ENCODE assay signal across 10 cellular contexts in genomic region chr2:55033076-55033742, GRCh38. TPM values are rescaled to one million over a fixed set of nuclear protein-coding genes. Genes with fewer than 3 reads are reported as not detected.
DNase-seq lines count a peak whose midpoint lies in the region; ATAC-seq, FAIRE-seq and TF ChIP-seq lines count a peak whose summit lies in the region.
"Had no signal": no experiment of that assay in that cellular context is flagged by ENCODE, and none has a peak within 500 bp of the region (broad histone marks: within the 10 kb centered on the region; RNA-seq: fewer than 3 reads in every experiment).

No MANE protein-coding gene starts in this region.

- no peak overlapping the region for H2BK5ac ChIP-seq in H1 (ENCODE audit: low read depth, low read length)

- TF ChIP-seq CTCF in H1 (IDR thresholded peaks at IDR 0.05; ENCODE audit: control extremely low read depth in 1 of 3, insufficient read depth in 1 of 3, low read depth in 1 of 3, low read length in 3 of 3) = no peak
- TF ChIP-seq CTCF in kidney (IDR thresholded peaks at IDR 0.05; ENCODE audit: borderline replicate concordance, extremely low read depth, insufficient read depth) = no peak
- no peak for TF ChIP-seq CTCF in A673 (conservative IDR thresholded peaks at IDR 0.05; ENCODE audit: low read depth, low read length)

- DNase-seq in H1 (ENCODE audit: low read depth in 1 of 2, low spot score in 2 of 2) = no peak
- DNase-seq in SK-N-DZ (ENCODE audit: low spot score) = no peak
- no peak for DNase-seq in kidney
- no peak for DNase-seq in A673 (ENCODE audit: low spot score)
- DNase-seq in mucosa of gallbladder (ENCODE audit: low spot score) = no peak
- DNase-seq: mesenchymal stem cell had no signal

- H4K20me1 ChIP-seq in H1 (replicated peaks in 1 of 2; ENCODE audit: control insufficient read depth in 1 of 2, insufficient read depth in 2 of 2, low read length in 2 of 2) = peaks cover 14 to 23% of the 10 kb centered on the region in 2 experiments

- no peak overlapping the region for H2AFZ ChIP-seq in H1 (ENCODE audit: low read length)

- H3K36me3 ChIP-seq in H1 (ENCODE audit: control insufficient read depth in 2 of 4, insufficient read depth in 4 of 4, low read length in 3 of 4) (no peaks in the 10 kb centered on the region; a peak in 1 of 8 replicates), kidney (ENCODE audit: control insufficient read depth in 1 of 2, insufficient read depth in 2 of 2, low read length in 2 of 2) (no peaks in the 10 kb centered on the region), A673 (ENCODE audit: insufficient read depth, low read length, poor library complexity, severe bottlenecking) (no peaks in the 10 kb centered on the region)

- CTCF ChIA-PET in H1 (lab: Charles Lee; ENCODE audit: partially characterized antibody) (interaction anchor here (1.0 kb wide), 1 partner anchor 15 kb away, joined by 3 read pairs; no protein-coding TSS in a partner anchor), A673 (lab: Charles Lee) (no interaction called here)

- no peaks in the 10 kb centered on the region for H3K27me3 ChIP-seq in H1 (replicated peaks in 1 of 4; ENCODE audit: control insufficient read depth in 3 of 4, extremely low read depth in 1 of 4, insufficient read depth in 3 of 4, low read length in 3 of 4)
- no peaks in the 10 kb centered on the region for H3K27me3 ChIP-seq in A673 (replicated peaks; ENCODE audit: insufficient read depth, low read depth, low read length, poor library complexity)

- intact Hi-C loops in kidney (cut with DNase I) = no loop called here
- intact Hi-C loops in A673 (cut with micrococcal nuclease; ENCODE audit: unreplicated experiment) = no loop called here

- peak overlapping the region in 1 of 4 experiments; percentile 53; a peak in 1 of 7 replicates for H3K9ac ChIP-seq in H1 (replicated peaks in 1 of 4; ENCODE audit: extremely low read depth in 1 of 4, low read depth in 3 of 4, low read length in 3 of 4)
- no peak overlapping the region for H3K9ac ChIP-seq in kidney (ENCODE audit: low read length in 2 of 2)

- no peaks in the 10 kb centered on the region for H3K79me1 ChIP-seq in H1 (ENCODE audit: low read depth, low read length)

- H3K9me3 ChIP-seq in H1 (ENCODE audit: insufficient read depth in 2 of 2, low read depth in 1 of 2, low read length in 1 of 2) = no peaks in the 10 kb centered on the region
- peaks cover 0 to 1% of the 10 kb centered on the region in 2 donors for H3K9me3 ChIP-seq in kidney (ENCODE audit: control insufficient read depth in 1 of 2, low read length in 2 of 2)
- H3K9me3 ChIP-seq in A673 (ENCODE audit: low read depth, low read length, poor library complexity, severe bottlenecking) = peaks cover 24% of the 10 kb centered on the region

- TF ChIP-seq POLR2A in H1 (IDR thresholded peaks at IDR 0.05; ENCODE audit: control extremely low read depth in 1 of 2, low read depth in 2 of 2, low read length in 2 of 2) = no peak

- no peak overlapping the region for H4K5ac ChIP-seq in H1 (ENCODE audit: insufficient read length, low read depth, low read length)

- no peak for TF ChIP-seq RAD21 in H1 (IDR thresholded peaks at IDR 0.05 in 1 of 2, conservative IDR thresholded peaks at IDR 0.05 in 1 of 2; ENCODE audit: low read depth in 2 of 2, low read length in 2 of 2)

- peaks cover 45 to 100% of the 10 kb centered on the region in 2 experiments for H3K79me2 ChIP-seq in H1 (ENCODE audit: control insufficient read depth in 1 of 2, insufficient read depth in 2 of 2, low read length in 2 of 2)

- no peak overlapping the region for H2BK12ac ChIP-seq in H1 (ENCODE audit: low read depth, low read length)

- H3K14ac ChIP-seq in H1 (ENCODE audit: insufficient read length) = no peak overlapping the region

- POLR2A ChIA-PET in H1 (lab: Charles Lee; ENCODE audit: partially characterized antibody) (interaction anchor here (0.7 to 0.8 kb wide), 3 partner anchors 8 to 22 kb away, joined by 3 to 6 read pairs (median 3); no protein-coding TSS in a partner anchor), A673 (lab: Charles Lee; ENCODE audit: low non-redundant PET) (interaction anchor here (0.6 kb wide), 1 partner anchor 173 kb away, joined by 4 read pairs; no protein-coding TSS in a partner anchor)

- no peak overlapping the region for H4K91ac ChIP-seq in H1 (replicated peaks; ENCODE audit: insufficient read length, low read length)

- BruUV-seq in A673 (replicated peaks; lab: Mats Ljungman, UMichigan) = no TSS peak

- H2BK20ac ChIP-seq in H1 (ENCODE audit: low read length) = no peak overlapping the region

- peaks cover 0 to 11% (median 6%) of the 10 kb centered on the region in 4 experiments; a peak in 6 of 7 replicates for H3K4me1 ChIP-seq in H1 (replicated peaks in 1 of 4; ENCODE audit: control insufficient read depth in 3 of 4, insufficient read depth in 4 of 4, low read length in 3 of 4)
- H3K4me1 ChIP-seq in kidney (ENCODE audit: control insufficient read depth in 1 of 2, insufficient read depth in 1 of 2, low read depth in 1 of 2, low read length in 2 of 2) = peaks cover 2 to 12% of the 10 kb centered on the region in 2 donors
- peaks cover 4% of the 10 kb centered on the region for H3K4me1 ChIP-seq in A673 (ENCODE audit: insufficient read depth, low read length, poor library complexity, severe bottlenecking)

- H3K27ac ChIP-seq in H1 (ENCODE audit: low read depth, low read length) (0 out of 2 replicates have a peak overlapping the region, but pooled peaks have one; percentile 33), kidney (ENCODE audit: low read depth in 2 of 2, low read length in 2 of 2) (no peak overlapping the region), A673 (ENCODE audit: low read depth, low read length, poor library complexity, severe bottlenecking) (no peak overlapping the region)
- H3K27ac ChIP-seq: coronary artery had no signal

- H4K8ac ChIP-seq in H1 (ENCODE audit: extremely low read depth, insufficient read depth, low read length) = no peak overlapping the region

- no peak overlapping the region for H2AK5ac ChIP-seq in H1 (ENCODE audit: low read depth, low read length)

- ATAC-seq in GM18519 (IDR thresholded peaks at IDR 0.05; ENCODE audit: low FRiP score, unreplicated experiment) (peak; percentile 67), GM21528 (IDR thresholded peaks at IDR 0.05; ENCODE audit: low FRiP score, unreplicated experiment) (peak; percentile 94), HG03460 (IDR thresholded peaks at IDR 0.05; ENCODE audit: unreplicated experiment) (peak; percentile 99)

- H3K56ac ChIP-seq in H1 (replicated peaks; ENCODE audit: insufficient read length, low read depth, low read length) = no peak overlapping the region

- H3K23me2 ChIP-seq in H1 (ENCODE audit: low read depth, low read length) = no peaks in the 10 kb centered on the region

- FAIRE-seq in H1 (lab: Jason Lieb, UNC) = no peak
- no peak for FAIRE-seq in kidney (lab: Jason Lieb, UNC)

- H3K4me3 ChIP-seq in H1 (ENCODE audit: extremely low read depth in 1 of 4, insufficient read depth in 2 of 4, low read depth in 3 of 4, low read length in 4 of 4) (no peak overlapping the region), kidney (ENCODE audit: low read length in 2 of 2) (peak overlapping the region in 1 of 2 donors; percentile 16), A673 (ENCODE audit: low read depth, low read length, poor library complexity, severe bottlenecking) (no peak overlapping the region)
- H3K4me3 ChIP-seq: coronary artery had no signal

- H3K18ac ChIP-seq in H1 (ENCODE audit: extremely low read depth, low read length) = no peak overlapping the region

- H3K4ac ChIP-seq in H1 (replicated peaks; ENCODE audit: insufficient read length, low read depth, low read length) = no peak overlapping the region

- no peak overlapping the region for H3K23ac ChIP-seq in H1 (ENCODE audit: insufficient read length)

- no peak overlapping the region for H3K4me2 ChIP-seq in H1 (ENCODE audit: insufficient read depth in 1 of 2, low read depth in 2 of 2, low read length in 2 of 2)

- TF ChIP-seq EP300 in H1 (IDR thresholded peaks at IDR 0.05; ENCODE audit: borderline replicate concordance in 1 of 2, low read depth in 2 of 2, low read length in 2 of 2) = no peak

- H2BK120ac ChIP-seq in H1 (replicated peaks; ENCODE audit: low read depth, low read length) = no peak overlapping the region

- H2BK15ac ChIP-seq in H1 (ENCODE audit: low read length) = no peak overlapping the region

- 91% methylated on average over 5 of the region's 5 CpGs; no CpG with 5 or more reads in 1 of the 2 experiments for WGBS in H1 (ENCODE audit: extremely low coverage in 1 of 2, insufficient coverage in 1 of 2, insufficient read length in 1 of 2, insufficient replicate concordance in 2 of 2, low coverage in 1 of 2, low lambda C conversion rate in 2 of 2, missing lambda C conversion rate in 1 of 2), 2 experiments

TF ChIP-seq in H1, 55 proteins besides CTCF, POLR2A, EP300 and RAD21:
- TF ChIP-seq CBX8 (IDR thresholded peaks at IDR 0.05; ENCODE audit: borderline replicate concordance, low read depth, low read length) (no peak), MAFK (IDR thresholded peaks at IDR 0.05; ENCODE audit: low read depth, low read length) (no peak), POLR2AphosphoS5 (IDR thresholded peaks at IDR 0.05; ENCODE audit: low read depth, low read length) (0 out of 2 replicates have a peak, but pooled peaks have one; percentile 31)

RNA-seq across cellular contexts. Expression of gene RTN4, which starts 17.0 kb away (rescaled TPM):
- total RNA-seq in H1 (2021; fragmentation: NEBNext Ultra II Directional; extraction: Animal tissue kit (Norgen Biotek cat#: 25700)) = 240 and 242 TPM in 2 replicates
- polyA plus RNA-seq in H1 (2011; rRNA removed) = 113 and 179 TPM in 2 replicates
- 181 TPM for polyA plus RNA-seq in H1 (2011; cell fraction: cytosol; rRNA removed)
- 68.6 TPM for polyA plus RNA-seq in H1 (2011; cell fraction: nucleus; rRNA removed)
- polyA plus RNA-seq in H1 (2012, experiment 1 of 2) = 159 to 285 TPM (median 199 TPM) in 4 replicates
- polyA plus RNA-seq in H1 (2012, experiment 2 of 2) = 93.2 TPM
- 447 TPM for polyA plus RNA-seq in H1 (2013, experiment 1 of 2)
- polyA plus RNA-seq in H1 (2013, experiment 2 of 2) = 509 TPM
- polyA minus RNA-seq in H1 (2011; rRNA and poly(A)+ RNA removed) = 157 and 171 TPM in 2 replicates
- 108 TPM for polyA minus RNA-seq in H1 (2011; cell fraction: cytosol; rRNA and poly(A)+ RNA removed)
- polyA minus RNA-seq in H1 (2011; cell fraction: nucleus; rRNA and poly(A)+ RNA removed) = 128 TPM
- polyA plus RNA-seq in SK-N-DZ (2014; cell fraction: cytosol; rRNA removed) = 167 and 176 TPM in 2 replicates
- 101 and 109 TPM in 2 replicates for polyA plus RNA-seq in SK-N-DZ (2014; cell fraction: nucleus; rRNA removed)
- total RNA-seq in kidney = 296 TPM
- 329 TPM for polyA plus RNA-seq in kidney (ENCODE audit: insufficient read depth, low read depth, low replicate concordance)
- 244 and 275 TPM in 2 replicates for total RNA-seq in A673 (2021)
- total RNA-seq in mucosa of gallbladder = 370 TPM
